In genomic region chr1:173193639-173194038, GRCh38 we compare ENCODE assay signal across 1 cellular context.
A peak's percentile ranks its signal among the peaks of the same experiment; 100 is the strongest.
TF ChIP-seq lines count a peak whose summit lies in the region.

No MANE protein-coding gene starts in this region.

TF ChIP-seq in GM12878, 131 proteins besides CTCF, POLR2A, EP300 and RAD21:
- TF ChIP-seq ATF7 (IDR thresholded peaks at IDR 0.05; ENCODE audit: low read depth) (peak; percentile 54), RFX5 (IDR thresholded peaks at IDR 0.05; ENCODE audit: low read depth, low read length) (no peak)
